Comparison of ENCODE assay signal across 34 cellular contexts in the genomic region with DNA sequence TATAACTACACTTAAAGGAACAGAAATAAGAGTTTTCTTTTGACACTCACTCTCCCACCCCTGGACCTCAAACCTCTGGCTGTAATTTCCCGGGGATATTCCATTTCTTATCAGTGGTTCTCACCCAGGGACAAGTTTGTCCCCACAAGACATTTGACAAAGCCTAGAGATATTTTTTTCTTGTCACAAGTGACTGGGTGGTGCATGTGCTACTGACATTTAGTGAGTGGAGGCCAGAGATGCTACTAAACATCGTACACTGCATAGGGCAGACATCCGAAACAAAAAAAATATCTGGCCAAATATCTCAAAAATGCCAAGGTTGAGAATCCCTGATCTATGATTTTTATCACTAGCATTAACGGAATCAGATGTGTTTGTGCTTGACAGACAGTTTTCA.
"Had no signal": no experiment of that assay in that cellular context is flagged by ENCODE, and none has a peak within 500 bp of the region (broad histone marks: within the 10 kb centered on the region; RNA-seq: fewer than 3 reads in every experiment).

No MANE protein-coding gene starts in this region.

- H3K27ac ChIP-seq: ascending aorta, brain microvascular endothelial cell, breast epithelium, WERI-Rb-1 had no signal

- H3K27me3 Mint-ChIP-seq: activated CD4-positive, alpha-beta memory T cell treated with anti-CD3 and anti-CD28 coated beads, Interleukin-2, amount 10 ng/mL, durations not matched to agents 7 days and 5 days; activated CD4-positive, alpha-beta T cell treated with anti-CD3 and anti-CD28 coated beads, Interleukin-2, amount 10 ng/mL, durations not matched to agents 7 days and 5 days; activated CD8-positive, alpha-beta memory T cell treated with anti-CD3 and anti-CD28 coated beads, Interleukin-2, amount 10 ng/mL, durations not matched to agents 7 days and 5 days; activated naive CD4-positive, alpha-beta T cell treated with anti-CD3 and anti-CD28 coated beads, Interleukin-2, amount 10 ng/mL, durations not matched to agents 7 days and 5 days; activated naive CD8-positive, alpha-beta T cell treated with anti-CD3 and anti-CD28 coated beads, Interleukin-2, amount 10 ng/mL, durations not matched to agents 7 days and 5 days; activated naive CD8-positive, alpha-beta T cell treated with anti-CD3 and anti-CD28 coated beads, Interleukin-2, amount 50 U/mL, for 24 hours; central memory CD8-positive, alpha-beta T cell had no signal

- DNase-seq: activated CD4-positive, alpha-beta memory T cell treated with anti-CD3 and anti-CD28 coated beads, Interleukin-2, amount 10 ng/mL, durations not matched to agents 7 days and 5 days; activated CD4-positive, alpha-beta T cell treated with anti-CD3 and anti-CD28 coated beads for 1 hour; activated CD4-positive, alpha-beta T cell treated with anti-CD3 and anti-CD28 coated beads for 36 hours; activated CD4-positive, alpha-beta T cell treated with anti-CD3 and anti-CD28 coated beads for 48 hours; activated CD4-positive, alpha-beta T cell treated with anti-CD3 and anti-CD28 coated beads, Interleukin-2, amount 10 ng/mL, durations not matched to agents 7 days and 5 days; activated CD4-positive, alpha-beta T cell treated with anti-CD3 and anti-CD28 coated beads, Interleukin-2, amount 50 U/mL, for 48 hours; activated CD4-positive, CD25-positive, alpha-beta regulatory T cell; activated CD8-positive, alpha-beta memory T cell treated with anti-CD3 and anti-CD28 coated beads for 24 hours; activated CD8-positive, alpha-beta memory T cell treated with anti-CD3 and anti-CD28 coated beads, Interleukin-2, amount 10 ng/mL, durations not matched to agents 7 days and 5 days; activated CD8-positive, alpha-beta memory T cell treated with anti-CD3 and anti-CD28 coated beads, Interleukin-2, amount 50 U/mL, for 48 hours; activated CD8-positive, alpha-beta T cell treated with anti-CD3 and anti-CD28 coated beads, Interleukin-2, amount 10 ng/mL, durations not matched to agents 7 days and 5 days; activated effector memory CD4-positive, alpha-beta T cell treated with Interleukin-2 at 50 U/mL for 16 hours; activated gamma-delta T cell; activated naive CD4-positive, alpha-beta T cell treated with anti-CD3 and anti-CD28 coated beads, Interleukin-2, amount 10 ng/mL, durations not matched to agents 7 days and 5 days; activated naive CD4-positive, alpha-beta T cell treated with Interleukin-2 at 50 U/mL for 16 hours; activated naive CD8-positive, alpha-beta T cell treated with anti-CD3 and anti-CD28 coated beads, Interleukin-2, amount 10 ng/mL, durations not matched to agents 7 days and 5 days; activated naive CD8-positive, alpha-beta T cell treated with anti-CD3 and anti-CD28 coated beads, Interleukin-2, amount 50 U/mL, for 24 hours; activated T-cell treated with anti-CD3 and anti-CD28 coated beads, Interleukin-2, amount 50 U/mL, for 24 hours; activated T-cell treated with anti-CD3 and anti-CD28 coated beads, Interleukin-2, amount 50 U/mL, for 48 hours; amygdala; anterior cingulate cortex; brain microvascular endothelial cell; caudate nucleus; T-cell; T-helper 17 cell; WERI-Rb-1 had no signal

- H3K27me3 ChIP-seq: ascending aorta, brain microvascular endothelial cell, breast epithelium had no signal

- H3K4me3 Mint-ChIP-seq: activated CD4-positive, alpha-beta memory T cell treated with anti-CD3 and anti-CD28 coated beads, Interleukin-2, amount 10 ng/mL, durations not matched to agents 7 days and 5 days; activated CD4-positive, alpha-beta T cell treated with anti-CD3 and anti-CD28 coated beads for 36 hours; activated CD4-positive, alpha-beta T cell treated with anti-CD3 and anti-CD28 coated beads, Interleukin-2, amount 10 ng/mL, durations not matched to agents 7 days and 5 days; activated CD8-positive, alpha-beta memory T cell treated with anti-CD3 and anti-CD28 coated beads, Interleukin-2, amount 10 ng/mL, durations not matched to agents 7 days and 5 days; activated CD8-positive, alpha-beta T cell treated with anti-CD3 and anti-CD28 coated beads, Interleukin-2, amount 10 ng/mL, durations not matched to agents 7 days and 5 days; activated naive CD4-positive, alpha-beta T cell treated with anti-CD3 and anti-CD28 coated beads, Interleukin-2, amount 10 ng/mL, durations not matched to agents 7 days and 5 days; activated naive CD4-positive, alpha-beta T cell treated with anti-CD3 and anti-CD28 coated beads, Interleukin-2, amount 50 U/mL, for 24 hours; activated naive CD8-positive, alpha-beta T cell; activated naive CD8-positive, alpha-beta T cell treated with anti-CD3 and anti-CD28 coated beads, Interleukin-2, amount 10 ng/mL, durations not matched to agents 7 days and 5 days; activated naive CD8-positive, alpha-beta T cell treated with anti-CD3 and anti-CD28 coated beads, Interleukin-2, amount 50 U/mL, for 24 hours; activated T-cell treated with anti-CD3 and anti-CD28 coated beads, Interleukin-2, amount 50 U/mL, for 24 hours; central memory CD8-positive, alpha-beta T cell; T-cell; T-helper 17 cell; WTC11 had no signal

- ATAC-seq: activated CD4-positive, alpha-beta T cell treated with anti-CD3 and anti-CD28 coated beads for 36 hours; activated CD4-positive, CD25-positive, alpha-beta regulatory T cell treated with anti-CD3 and anti-CD28 coated beads, Interleukin-2, amount 50 U/mL, for 24 hours; activated CD8-positive, alpha-beta memory T cell treated with anti-CD3 and anti-CD28 coated beads, Interleukin-2, amount 10 ng/mL, durations not matched to agents 7 days and 5 days; activated CD8-positive, alpha-beta T cell treated with anti-CD3 and anti-CD28 coated beads, Interleukin-2, amount 10 ng/mL, durations not matched to agents 7 days and 5 days; activated naive CD8-positive, alpha-beta T cell treated with anti-CD3 and anti-CD28 coated beads, Interleukin-2, amount 50 U/mL, for 24 hours; T-cell; T-helper 17 cell; WTC11 had no signal

- H3K36me3 ChIP-seq: ascending aorta, brain microvascular endothelial cell, breast epithelium, WERI-Rb-1 had no signal

- H3K27ac Mint-ChIP-seq: activated CD4-positive, alpha-beta memory T cell treated with anti-CD3 and anti-CD28 coated beads, Interleukin-2, amount 10 ng/mL, durations not matched to agents 7 days and 5 days; activated CD4-positive, alpha-beta T cell treated with anti-CD3 and anti-CD28 coated beads for 36 hours; activated CD4-positive, alpha-beta T cell treated with anti-CD3 and anti-CD28 coated beads, Interleukin-2, amount 10 ng/mL, durations not matched to agents 7 days and 5 days; activated CD8-positive, alpha-beta memory T cell treated with anti-CD3 and anti-CD28 coated beads, Interleukin-2, amount 10 ng/mL, durations not matched to agents 7 days and 5 days; activated CD8-positive, alpha-beta T cell treated with anti-CD3 and anti-CD28 coated beads, Interleukin-2, amount 10 ng/mL, durations not matched to agents 7 days and 5 days; activated naive CD4-positive, alpha-beta T cell treated with anti-CD3 and anti-CD28 coated beads, Interleukin-2, amount 10 ng/mL, durations not matched to agents 7 days and 5 days; activated naive CD4-positive, alpha-beta T cell treated with anti-CD3 and anti-CD28 coated beads, Interleukin-2, amount 50 U/mL, for 24 hours; activated naive CD8-positive, alpha-beta T cell; activated naive CD8-positive, alpha-beta T cell treated with anti-CD3 and anti-CD28 coated beads, Interleukin-2, amount 10 ng/mL, durations not matched to agents 7 days and 5 days; activated naive CD8-positive, alpha-beta T cell treated with anti-CD3 and anti-CD28 coated beads, Interleukin-2, amount 50 U/mL, for 24 hours; activated T-cell treated with anti-CD3 and anti-CD28 coated beads, Interleukin-2, amount 50 U/mL, for 24 hours; activated T-helper 2 cell treated with anti-CD3 and anti-CD28 coated beads, Interferon-gamma antibody, Interleukin-2, Interleukin-4, amounts not matched to agents 10 μg/mL and 5 μg/mL and 100 μg/mL, durations not matched to agents 14 hours and 24 hours and 36 hours; T-cell; T-helper 17 cell; WTC11 had no signal

- H3K4me1 ChIP-seq: ascending aorta, breast epithelium had no signal

- H3K36me3 Mint-ChIP-seq: activated CD8-positive, alpha-beta memory T cell treated with anti-CD3 and anti-CD28 coated beads, Interleukin-2, amount 10 ng/mL, durations not matched to agents 7 days and 5 days; activated naive CD4-positive, alpha-beta T cell treated with anti-CD3 and anti-CD28 coated beads, Interleukin-2, amount 10 ng/mL, durations not matched to agents 7 days and 5 days; activated naive CD4-positive, alpha-beta T cell treated with anti-CD3 and anti-CD28 coated beads, Interleukin-2, amount 50 U/mL, for 24 hours; activated naive CD8-positive, alpha-beta T cell; activated naive CD8-positive, alpha-beta T cell treated with anti-CD3 and anti-CD28 coated beads, Interleukin-2, amount 10 ng/mL, durations not matched to agents 7 days and 5 days; T-cell; WTC11 had no signal

- H3K9me3 Mint-ChIP-seq: activated CD4-positive, alpha-beta memory T cell treated with anti-CD3 and anti-CD28 coated beads, Interleukin-2, amount 10 ng/mL, durations not matched to agents 7 days and 5 days; activated CD4-positive, alpha-beta T cell treated with anti-CD3 and anti-CD28 coated beads, Interleukin-2, amount 10 ng/mL, durations not matched to agents 7 days and 5 days; activated naive CD4-positive, alpha-beta T cell treated with anti-CD3 and anti-CD28 coated beads, Interleukin-2, amount 10 ng/mL, durations not matched to agents 7 days and 5 days; activated naive CD4-positive, alpha-beta T cell treated with anti-CD3 and anti-CD28 coated beads, Interleukin-2, amount 50 U/mL, for 24 hours; activated naive CD8-positive, alpha-beta T cell treated with anti-CD3 and anti-CD28 coated beads, Interleukin-2, amount 10 ng/mL, durations not matched to agents 7 days and 5 days; activated naive CD8-positive, alpha-beta T cell treated with anti-CD3 and anti-CD28 coated beads, Interleukin-2, amount 50 U/mL, for 24 hours; activated T-cell treated with anti-CD3 and anti-CD28 coated beads, Interleukin-2, amount 50 U/mL, for 24 hours; activated T-helper 2 cell treated with anti-CD3 and anti-CD28 coated beads, Interferon-gamma antibody, Interleukin-2, Interleukin-4, amounts not matched to agents 10 μg/mL and 5 μg/mL and 100 μg/mL, durations not matched to agents 14 hours and 24 hours and 36 hours; central memory CD8-positive, alpha-beta T cell; WTC11 had no signal

- H3K4me3 ChIP-seq: ascending aorta, breast epithelium had no signal

- H3K4me1 Mint-ChIP-seq: activated CD4-positive, alpha-beta memory T cell treated with anti-CD3 and anti-CD28 coated beads, Interleukin-2, amount 10 ng/mL, durations not matched to agents 7 days and 5 days; activated CD4-positive, alpha-beta T cell treated with anti-CD3 and anti-CD28 coated beads for 36 hours; activated CD4-positive, alpha-beta T cell treated with anti-CD3 and anti-CD28 coated beads, Interleukin-2, amount 10 ng/mL, durations not matched to agents 7 days and 5 days; activated CD8-positive, alpha-beta memory T cell treated with anti-CD3 and anti-CD28 coated beads, Interleukin-2, amount 10 ng/mL, durations not matched to agents 7 days and 5 days; activated naive CD4-positive, alpha-beta T cell treated with anti-CD3 and anti-CD28 coated beads, Interleukin-2, amount 10 ng/mL, durations not matched to agents 7 days and 5 days; activated naive CD4-positive, alpha-beta T cell treated with anti-CD3 and anti-CD28 coated beads, Interleukin-2, amount 50 U/mL, for 24 hours; activated naive CD8-positive, alpha-beta T cell treated with anti-CD3 and anti-CD28 coated beads, Interleukin-2, amount 10 ng/mL, durations not matched to agents 7 days and 5 days; activated naive CD8-positive, alpha-beta T cell treated with anti-CD3 and anti-CD28 coated beads, Interleukin-2, amount 50 U/mL, for 24 hours; central memory CD8-positive, alpha-beta T cell; T-cell; T-helper 17 cell; WTC11 had no signal

- H3K9me3 ChIP-seq: ascending aorta, breast epithelium had no signal
